2 cellular contexts compared by ENCODE assay signal in the genomic region with DNA sequence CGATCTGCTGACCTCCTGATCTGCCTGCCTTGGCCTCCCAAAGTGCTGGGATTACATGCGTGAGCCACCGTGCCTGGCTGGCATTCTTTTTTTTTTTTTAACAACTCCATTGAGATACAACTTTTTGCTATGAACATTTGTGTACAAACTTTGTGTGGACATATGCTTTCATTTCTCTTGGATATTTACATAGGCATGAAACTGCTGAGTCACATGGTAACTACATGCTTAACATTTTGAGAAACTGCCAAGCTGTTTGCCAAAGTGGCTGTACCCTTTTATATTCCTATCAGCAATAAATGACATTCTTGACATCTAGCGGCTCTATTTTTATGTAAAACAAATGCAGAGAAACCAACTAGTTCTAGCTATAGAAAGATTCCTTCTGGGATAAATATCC.
A peak's percentile ranks its signal among the peaks of the same experiment; 100 is the strongest.
TF ChIP-seq lines count a peak whose summit lies in the region.

No MANE protein-coding gene starts in this region.

TF ChIP-seq in K562, 482 proteins besides CTCF, POLR2A, EP300 and RAD21 (continued from another document and continues in another):
- TF ChIP-seq, protein P1, sequence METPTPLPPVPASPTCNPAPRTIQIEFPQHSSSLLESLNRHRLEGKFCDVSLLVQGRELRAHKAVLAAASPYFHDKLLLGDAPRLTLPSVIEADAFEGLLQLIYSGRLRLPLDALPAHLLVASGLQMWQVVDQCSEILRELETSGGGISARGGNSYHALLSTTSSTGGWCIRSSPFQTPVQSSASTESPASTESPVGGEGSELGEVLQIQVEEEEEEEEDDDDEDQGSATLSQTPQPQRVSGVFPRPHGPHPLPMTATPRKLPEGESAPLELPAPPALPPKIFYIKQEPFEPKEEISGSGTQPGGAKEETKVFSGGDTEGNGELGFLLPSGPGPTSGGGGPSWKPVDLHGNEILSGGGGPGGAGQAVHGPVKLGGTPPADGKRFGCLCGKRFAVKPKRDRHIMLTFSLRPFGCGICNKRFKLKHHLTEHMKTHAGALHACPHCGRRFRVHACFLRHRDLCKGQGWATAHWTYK (CRISPR knock-in tag; IDR thresholded peaks at IDR 0.05): no peak
- TF ChIP-seq TSHZ1 (CRISPR knock-in tag; IDR thresholded peaks at IDR 0.05): no peak
- TF ChIP-seq ZNF282 (CRISPR knock-in tag; IDR thresholded peaks at IDR 0.05): no peak
- TF ChIP-seq MYBL2 (IDR thresholded peaks at IDR 0.05; ENCODE audit: low read depth): no peak
- TF ChIP-seq MYBL2 (CRISPR knock-in tag; IDR thresholded peaks at IDR 0.05; ENCODE audit: borderline replicate concordance): no peak
- TF ChIP-seq FOS (IDR thresholded peaks at IDR 0.05; ENCODE audit: extremely low read depth, insufficient read length): no peak
- TF ChIP-seq MAFF (IDR thresholded peaks at IDR 0.05; ENCODE audit: low read length): peak; percentile 80
- peak; percentile 24; the same call in 1 of the 2 replicates for TF ChIP-seq SMARCA4 (IDR thresholded peaks at IDR 0.05)
- TF ChIP-seq, protein P2, sequence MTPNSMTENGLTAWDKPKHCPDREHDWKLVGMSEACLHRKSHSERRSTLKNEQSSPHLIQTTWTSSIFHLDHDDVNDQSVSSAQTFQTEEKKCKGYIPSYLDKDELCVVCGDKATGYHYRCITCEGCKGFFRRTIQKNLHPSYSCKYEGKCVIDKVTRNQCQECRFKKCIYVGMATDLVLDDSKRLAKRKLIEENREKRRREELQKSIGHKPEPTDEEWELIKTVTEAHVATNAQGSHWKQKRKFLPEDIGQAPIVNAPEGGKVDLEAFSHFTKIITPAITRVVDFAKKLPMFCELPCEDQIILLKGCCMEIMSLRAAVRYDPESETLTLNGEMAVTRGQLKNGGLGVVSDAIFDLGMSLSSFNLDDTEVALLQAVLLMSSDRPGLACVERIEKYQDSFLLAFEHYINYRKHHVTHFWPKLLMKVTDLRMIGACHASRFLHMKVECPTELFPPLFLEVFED (CRISPR knock-in tag; conservative IDR thresholded peaks at IDR 0.05): no peak
- TF ChIP-seq SP2 (IDR thresholded peaks at IDR 0.05; ENCODE audit: extremely low read depth, low read depth, low read length, poor library complexity, severe bottlenecking): no peak
- TF ChIP-seq, protein P3, sequence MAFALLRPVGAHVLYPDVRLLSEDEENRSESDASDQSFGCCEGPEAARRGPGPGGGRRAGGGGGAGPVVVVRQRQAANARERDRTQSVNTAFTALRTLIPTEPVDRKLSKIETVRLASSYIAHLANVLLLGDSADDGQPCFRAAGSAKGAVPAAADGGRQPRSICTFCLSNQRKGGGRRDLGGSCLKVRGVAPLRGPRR (CRISPR knock-in tag; IDR thresholded peaks at IDR 0.05): no peak
- TF ChIP-seq IRF9 (tag; IDR thresholded peaks at IDR 0.05): no peak
- no peak for TF ChIP-seq KDM4B (IDR thresholded peaks at IDR 0.05; ENCODE audit: borderline replicate concordance in 2 of 2, low read depth in 1 of 2)
- TF ChIP-seq MXI1 (IDR thresholded peaks at IDR 0.05; ENCODE audit: low read depth, low read length): no peak
- no peak for TF ChIP-seq HMG20A (CRISPR knock-in tag; conservative IDR thresholded peaks at IDR 0.05)
- no peak for TF ChIP-seq SRSF7 (optimal IDR thresholded peaks at IDR 0.05; ENCODE audit: low read depth, low read length)
- no peak for TF ChIP-seq TEAD1 (CRISPR knock-in tag; IDR thresholded peaks at IDR 0.05)
- TF ChIP-seq NFE2L1 (tag; IDR thresholded peaks at IDR 0.05; ENCODE audit: borderline replicate concordance, low read depth): peak; percentile 76
- TF ChIP-seq SMARCB1 (IDR thresholded peaks at IDR 0.05; ENCODE audit: insufficient read length, low read depth): no peak
- no peak for TF ChIP-seq IRF1 (CRISPR knock-in tag; IDR thresholded peaks at IDR 0.05; ENCODE audit: borderline replicate concordance)
- TF ChIP-seq ZNF431 (CRISPR knock-in tag; IDR thresholded peaks at IDR 0.05): no peak
- TF ChIP-seq ZNF766 (CRISPR knock-in tag; conservative IDR thresholded peaks at IDR 0.05): no peak

TF ChIP-seq in GM12891, 5 proteins besides CTCF, POLR2A, EP300 and RAD21 (continued from another document):
- TF ChIP-seq SPI1 (IDR thresholded peaks at IDR 0.05; ENCODE audit: low read depth, low read length) (no peak), POU2F2 (IDR thresholded peaks at IDR 0.05; ENCODE audit: low read depth, low read length) (no peak)
